ENCODE assay signal across 32 cellular contexts in the genomic region with DNA sequence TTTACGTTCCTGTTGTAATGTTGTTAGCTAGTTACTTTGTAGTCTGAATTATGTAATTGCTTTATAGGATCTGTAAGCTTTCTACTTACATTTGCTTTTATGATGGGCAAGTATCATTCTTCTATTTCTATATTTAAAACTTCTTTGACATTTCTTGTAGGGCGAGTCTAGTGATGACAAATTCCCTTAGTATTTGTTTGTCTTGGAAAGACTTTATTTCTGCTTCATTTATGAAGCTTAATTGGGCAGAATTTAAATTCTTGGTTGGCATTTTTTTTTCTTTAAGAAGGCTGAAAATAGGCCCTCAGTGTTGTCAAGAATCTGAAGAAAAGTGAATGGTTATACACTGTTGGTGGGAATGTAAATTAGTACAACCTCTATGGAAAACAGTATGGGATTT.
"Had no signal": no experiment of that assay in that cellular context is flagged by ENCODE, and none has a peak within 500 bp of the region (broad histone marks: within the 10 kb centered on the region; RNA-seq: fewer than 3 reads in every experiment).

No MANE protein-coding gene starts in this region.

- H3K4me1 ChIP-seq: pancreas, prostate gland, right atrium auricular region, right lobe of liver, sigmoid colon, spleen, suprapubic skin, testis, tibial artery, transverse colon, upper lobe of right lung, uterus had no signal

- H3K4me2 ChIP-seq: smooth muscle cell had no signal

- DNase-seq: naive thymus-derived CD8-positive, alpha-beta T cell; nephron progenitor cell; nucleus accumbens; pancreas; retina; right lobe of liver; sigmoid colon; spleen; stimulated activated CD4-positive, alpha-beta T cell treated with anti-CD3 and anti-CD28 coated beads, Interleukin-12 subunit alpha, Interleukin-12 subunit beta, amount 100 ng/mL, for 4 hours; stimulated activated CD4-positive, alpha-beta T cell treated with anti-CD3 and anti-CD28 coated beads, Interleukin-1b, Interleukin-23, amount 100 ng/mL, for 48 hours; stimulated activated CD4-positive, alpha-beta T cell treated with anti-CD3 and anti-CD28 coated beads, Interleukin-4, amount 100 ng/mL, for 1 hour; stimulated activated CD4-positive, alpha-beta T cell treated with anti-CD3 and anti-CD28 coated beads, Interleukin-4, amount 100 ng/mL, for 4 hours; stimulated activated CD8-positive, alpha-beta memory T cell treated with anti-CD3 and anti-CD28 coated beads, Interleukin-4, amount 100 ng/mL, for 48 hours; stimulated activated naive CD4-positive, alpha-beta T cell; stimulated activated naive CD8-positive, alpha-beta T cell treated with anti-CD3 and anti-CD28 coated beads, Interleukin-15, amount 100 ng/mL, for 72 hours; stimulated activated naive CD8-positive, alpha-beta T cell treated with anti-CD3 and anti-CD28 coated beads, Interleukin-15, Interleukin-2, amounts not matched to agents 100 U/mL and 50 U/mL, for 24 hours; substantia nigra; testis; tibial artery; transverse colon; upper lobe of right lung; uterus had no signal

- H3K9me3 ChIP-seq: neutrophil, pancreas, prostate gland, right lobe of liver, sigmoid colon, suprapubic skin, testis, transverse colon had no signal

- H3K4me1 Mint-ChIP-seq: naive thymus-derived CD8-positive, alpha-beta T cell; nephron progenitor cell; neural crest cell; stimulated activated memory B cell treated with anti-CD40 and anti-IgM and Interleukin-4, amounts not matched to agents 10 μg/mL and 1 μg/mL and 100 μg/mL, for 72 hours; stimulated activated naive CD8-positive, alpha-beta T cell treated with anti-CD3 and anti-CD28 coated beads, Interleukin-15, amount 100 ng/mL, for 72 hours had no signal

- H3K4me3 Mint-ChIP-seq: naive thymus-derived CD8-positive, alpha-beta T cell; natural killer cell treated with Interleukin-12 subunit alpha and Interleukin-12 subunit beta and Interleukin-15 and Interleukin-18, amount 100 ng/mL, for 72 hours; nephron progenitor cell; neural crest cell; stimulated activated memory B cell treated with anti-CD40 and anti-IgM and Interleukin-4, amounts not matched to agents 10 μg/mL and 1 μg/mL and 100 μg/mL, for 72 hours; stimulated activated naive CD8-positive, alpha-beta T cell treated with anti-CD3 and anti-CD28 coated beads, Interleukin-15, amount 100 ng/mL, for 72 hours; type B pancreatic cell had no signal

- H3K27ac ChIP-seq: neutrophil, pancreas, prostate gland, right atrium auricular region, right lobe of liver, sigmoid colon, skin epidermis, spleen, suprapubic skin, testis, tibial artery, transverse colon, upper lobe of right lung, uterus had no signal

- ATAC-seq: naive thymus-derived CD8-positive, alpha-beta T cell; natural killer cell treated with Interleukin-12 subunit alpha and Interleukin-12 subunit beta and Interleukin-15 and Interleukin-18, amount 100 ng/mL, for 72 hours; pancreas; right lobe of liver; stimulated activated memory B cell treated with anti-CD40 and anti-IgM and Interleukin-4, amounts not matched to agents 10 μg/mL and 1 μg/mL and 100 μg/mL, for 72 hours; stimulated activated naive CD8-positive, alpha-beta T cell treated with anti-CD3 and anti-CD28 coated beads, Interleukin-15, amount 100 ng/mL, for 72 hours; stimulated activated naive CD8-positive, alpha-beta T cell treated with anti-CD3 and anti-CD28 coated beads, Interleukin-15, Interleukin-2, amounts not matched to agents 100 U/mL and 50 U/mL, for 24 hours; upper lobe of right lung had no signal

- H3K4me3 ChIP-seq: pancreas, prostate gland, right atrium auricular region, right lobe of liver, sigmoid colon, skin epidermis, smooth muscle cell, spleen, suprapubic skin, testis, tibial artery, transverse colon, upper lobe of right lung, uterus had no signal

- H3K27ac Mint-ChIP-seq: naive thymus-derived CD8-positive, alpha-beta T cell; natural killer cell treated with Interleukin-12 subunit alpha and Interleukin-12 subunit beta and Interleukin-15 and Interleukin-18, amount 100 ng/mL, for 72 hours; nephron progenitor cell; stimulated activated memory B cell treated with anti-CD40 and anti-IgM and Interleukin-4, amounts not matched to agents 10 μg/mL and 1 μg/mL and 100 μg/mL, for 72 hours; stimulated activated naive CD8-positive, alpha-beta T cell treated with anti-CD3 and anti-CD28 coated beads, Interleukin-15, amount 100 ng/mL, for 72 hours; type B pancreatic cell had no signal

- H3K36me3 Mint-ChIP-seq: naive thymus-derived CD8-positive, alpha-beta T cell; natural killer cell treated with Interleukin-12 subunit alpha and Interleukin-12 subunit beta and Interleukin-15 and Interleukin-18, amount 100 ng/mL, for 72 hours; stimulated activated memory B cell treated with anti-CD40 and anti-IgM and Interleukin-4, amounts not matched to agents 10 μg/mL and 1 μg/mL and 100 μg/mL, for 72 hours; type B pancreatic cell had no signal

- H3K27me3 ChIP-seq: neutrophil, pancreas, right atrium auricular region, right lobe of liver, sigmoid colon, spleen, suprapubic skin, testis, tibial artery, transverse colon, upper lobe of right lung, uterus had no signal

- H3K36me3 ChIP-seq: neutrophil, pancreas, prostate gland, right atrium auricular region, right lobe of liver, sigmoid colon, spleen, suprapubic skin, tibial artery, transverse colon, upper lobe of right lung, uterus had no signal

- H3K27me3 Mint-ChIP-seq: naive thymus-derived CD8-positive, alpha-beta T cell; natural killer cell treated with Interleukin-12 subunit alpha and Interleukin-12 subunit beta and Interleukin-15 and Interleukin-18, amount 100 ng/mL, for 72 hours; stimulated activated memory B cell treated with anti-CD40 and anti-IgM and Interleukin-4, amounts not matched to agents 10 μg/mL and 1 μg/mL and 100 μg/mL, for 72 hours; stimulated activated naive CD8-positive, alpha-beta T cell treated with anti-CD3 and anti-CD28 coated beads, Interleukin-15, amount 100 ng/mL, for 72 hours; type B pancreatic cell had no signal

- H3K9me3 Mint-ChIP-seq: nephron progenitor cell, neural crest cell had no signal
